1 cellular context compared by ENCODE assay signal in genomic region chr2:192030289-192030688, GRCh38.
TF ChIP-seq lines count a peak whose summit lies in the region.

No MANE protein-coding gene starts in this region.

TF ChIP-seq in IMR-90, 13 proteins besides CTCF, POLR2A, EP300 and RAD21:
- TF ChIP-seq SMC3 (IDR thresholded peaks at IDR 0.05; ENCODE audit: low read depth, low read length) (no peak), MAFK (IDR thresholded peaks at IDR 0.05; ENCODE audit: low read depth, low read length) (no peak), MXI1 (IDR thresholded peaks at IDR 0.05; ENCODE audit: borderline replicate concordance, low read depth, low read length) (no peak), RFX5 (IDR thresholded peaks at IDR 0.05; ENCODE audit: low read depth, low read length) (no peak), NFE2L2 (IDR thresholded peaks at IDR 0.05; ENCODE audit: low read depth, low read length) (no peak), MAZ (IDR thresholded peaks at IDR 0.05; ENCODE audit: borderline replicate concordance, low read depth, low read length) (no peak), CEBPB (IDR thresholded peaks at IDR 0.05; ENCODE audit: low read depth, low read length) (no peak), BHLHE40 (IDR thresholded peaks at IDR 0.05; ENCODE audit: low read depth, low read length) (no peak), FOS (IDR thresholded peaks at IDR 0.05; ENCODE audit: low read depth, low read length) (no peak)
- TF ChIP-seq, protein P1, sequence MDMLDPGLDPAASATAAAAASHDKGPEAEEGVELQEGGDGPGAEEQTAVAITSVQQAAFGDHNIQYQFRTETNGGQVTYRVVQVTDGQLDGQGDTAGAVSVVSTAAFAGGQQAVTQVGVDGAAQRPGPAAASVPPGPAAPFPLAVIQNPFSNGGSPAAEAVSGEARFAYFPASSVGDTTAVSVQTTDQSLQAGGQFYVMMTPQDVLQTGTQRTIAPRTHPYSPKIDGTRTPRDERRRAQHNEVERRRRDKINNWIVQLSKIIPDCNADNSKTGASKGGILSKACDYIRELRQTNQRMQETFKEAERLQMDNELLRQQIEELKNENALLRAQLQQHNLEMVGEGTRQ (IDR thresholded peaks at IDR 0.05; ENCODE audit: low read depth, low read length) = no peak
- TF ChIP-seq, protein P2, sequence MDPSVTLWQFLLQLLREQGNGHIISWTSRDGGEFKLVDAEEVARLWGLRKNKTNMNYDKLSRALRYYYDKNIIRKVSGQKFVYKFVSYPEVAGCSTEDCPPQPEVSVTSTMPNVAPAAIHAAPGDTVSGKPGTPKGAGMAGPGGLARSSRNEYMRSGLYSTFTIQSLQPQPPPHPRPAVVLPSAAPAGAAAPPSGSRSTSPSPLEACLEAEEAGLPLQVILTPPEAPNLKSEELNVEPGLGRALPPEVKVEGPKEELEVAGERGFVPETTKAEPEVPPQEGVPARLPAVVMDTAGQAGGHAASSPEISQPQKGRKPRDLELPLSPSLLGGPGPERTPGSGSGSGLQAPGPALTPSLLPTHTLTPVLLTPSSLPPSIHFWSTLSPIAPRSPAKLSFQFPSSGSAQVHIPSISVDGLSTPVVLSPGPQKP (IDR thresholded peaks at IDR 0.05; ENCODE audit: borderline replicate concordance, low read depth, low read length) = no peak
